In genomic region chr12:50110127-50110761, GRCh38 we compare ENCODE assay signal across 2 cellular contexts.
TF ChIP-seq lines count a peak whose summit lies in the region.

No MANE protein-coding gene starts in this region.

TF ChIP-seq in SK-N-SH, 30 proteins besides CTCF, POLR2A, EP300 and RAD21 (continued from another document):
- TF ChIP-seq FOSL2 (IDR thresholded peaks at IDR 0.05; ENCODE audit: borderline replicate concordance, low read depth): no peak
- TF ChIP-seq POLR2AphosphoS5 (IDR thresholded peaks at IDR 0.05; ENCODE audit: low read depth, low read length): no peak
- no peak for TF ChIP-seq MXI1 (IDR thresholded peaks at IDR 0.05; ENCODE audit: low read depth, low read length)
- no peak for TF ChIP-seq TCF12 (IDR thresholded peaks at IDR 0.05)
- no peak for TF ChIP-seq SMC3 (IDR thresholded peaks at IDR 0.05; ENCODE audit: low read depth, low read length)
- no peak for TF ChIP-seq FOXM1 (IDR thresholded peaks at IDR 0.05; ENCODE audit: low read depth)
- TF ChIP-seq PBX3 (IDR thresholded peaks at IDR 0.05): no peak

TF ChIP-seq in SK-N-SH treated with all-trans-retinoic acid at 6 μM for 48 hours, 23 proteins besides CTCF, POLR2A, EP300 and RAD21:
- TF ChIP-seq PATZ1 (CRISPR knock-in tag; IDR thresholded peaks at IDR 0.05; ENCODE audit: borderline replicate concordance) (no peak), ZNF565 (CRISPR knock-in tag; conservative IDR thresholded peaks at IDR 0.05; ENCODE audit: low read depth) (no peak), ZC3H10 (CRISPR knock-in tag; IDR thresholded peaks at IDR 0.05) (no peak), BACH2 (CRISPR knock-in tag; IDR thresholded peaks at IDR 0.05; ENCODE audit: borderline replicate concordance) (no peak), OSR1 (CRISPR knock-in tag; IDR thresholded peaks at IDR 0.05) (no peak), TOX (CRISPR knock-in tag; IDR thresholded peaks at IDR 0.05; ENCODE audit: borderline replicate concordance) (no peak), CSRNP3 (CRISPR knock-in tag; IDR thresholded peaks at IDR 0.05) (no peak), POU6F1 (CRISPR knock-in tag; IDR thresholded peaks at IDR 0.05; ENCODE audit: borderline replicate concordance, low read depth) (no peak), CREB5 (CRISPR knock-in tag; IDR thresholded peaks at IDR 0.05; ENCODE audit: low read depth) (no peak), RARB (CRISPR knock-in tag; IDR thresholded peaks at IDR 0.05) (no peak), ZNF70 (CRISPR knock-in tag; IDR thresholded peaks at IDR 0.05) (no peak), TCF4 (CRISPR knock-in tag; IDR thresholded peaks at IDR 0.05; ENCODE audit: borderline replicate concordance) (no peak), GLIS3 (CRISPR knock-in tag; IDR thresholded peaks at IDR 0.05) (no peak)
